Comparison of ENCODE assay signal across 28 cellular contexts in genomic region chr5:66861402-66861801, GRCh38.
DNase-seq lines count a peak whose midpoint lies in the region; ATAC-seq and TF ChIP-seq lines count a peak whose summit lies in the region.
"Had no signal": no experiment of that assay in that cellular context is flagged by ENCODE, and none has a peak within 500 bp of the region (broad histone marks: within the 10 kb centered on the region; RNA-seq: fewer than 3 reads in every experiment).

No MANE protein-coding gene starts in this region.

- H3K4me3 Mint-ChIP-seq in glutamatergic neuron (ENCODE audit: unreplicated experiment) = no peak overlapping the region
- H3K4me3 Mint-ChIP-seq: activated CD4-positive, alpha-beta T cell treated with anti-CD3 and anti-CD28 coated beads for 36 hours; activated CD8-positive, alpha-beta T cell treated with anti-CD3 and anti-CD28 coated beads for 36 hours; immature natural killer cell; naive B cell had no signal

- H3K4me3 ChIP-seq in DND-41 (ENCODE audit: low read depth in 1 of 2, low read length in 2 of 2) = no peak overlapping the region
- no peak overlapping the region for H3K4me3 ChIP-seq in Karpas-422 (ENCODE audit: low read length)
- H3K4me3 ChIP-seq: BLaER1 treated with 17β-estradiol and CSF1 and Interleukin-3, amounts not matched to agents 10 nM and 100 nM; left lung; psoas muscle; tibial nerve had no signal

- ATAC-seq in DND-41 (ENCODE audit: insufficient read depth, low read depth) (no peak), SK-N-SH treated with all-trans-retinoic acid at 6 μM for 48 hours (0 out of 3 replicates have a peak, but pooled peaks have one; percentile 26), left colon (peak; percentile 53), HG03135 (IDR thresholded peaks at IDR 0.05; ENCODE audit: unreplicated experiment) (no peak)
- ATAC-seq: activated CD4-positive, alpha-beta T cell treated with anti-CD3 and anti-CD28 coated beads for 36 hours; activated CD8-positive, alpha-beta T cell treated with anti-CD3 and anti-CD28 coated beads for 36 hours; left lung; PC-3; psoas muscle had no signal

- H3K4me1 Mint-ChIP-seq in glutamatergic neuron (ENCODE audit: low read depth, unreplicated experiment) = peaks cover 2% of the 10 kb centered on the region
- H3K4me1 Mint-ChIP-seq: immature natural killer cell, naive B cell had no signal

- H3K9ac ChIP-seq in DND-41 (ENCODE audit: low read depth, low read length) (no peak overlapping the region), Karpas-422 (ENCODE audit: low read length) (no peak overlapping the region)
- H3K9ac ChIP-seq: BLaER1 treated with 17β-estradiol and CSF1 and Interleukin-3, amounts not matched to agents 10 nM and 100 nM; KMS-11 had no signal

- no peaks in the 10 kb centered on the region for H3K36me3 Mint-ChIP-seq in glutamatergic neuron (ENCODE audit: unreplicated experiment)
- H3K36me3 Mint-ChIP-seq: brain, immature natural killer cell, naive B cell had no signal

- no peak overlapping the region for H3K4me2 ChIP-seq in DND-41 (ENCODE audit: insufficient read depth, low read length)
- no peak overlapping the region for H3K4me2 ChIP-seq in Karpas-422 (ENCODE audit: low read depth, low read length, poor library complexity, severe bottlenecking)
- H3K4me2 ChIP-seq: KMS-11 had no signal

- H2AFZ ChIP-seq in DND-41 (ENCODE audit: low read depth, low read length) (no peak overlapping the region), Karpas-422 (ENCODE audit: low read length) (no peak overlapping the region)

- H3K27me3 ChIP-seq in DND-41 (ENCODE audit: insufficient read depth, low read length, poor library complexity) = no peaks in the 10 kb centered on the region
- no peaks in the 10 kb centered on the region for H3K27me3 ChIP-seq in Karpas-422 (ENCODE audit: low read length)
- H3K27me3 ChIP-seq: BLaER1 treated with 17β-estradiol and CSF1 and Interleukin-3, amounts not matched to agents 10 nM and 100 nM; left lung had no signal

- H3K79me2 ChIP-seq in DND-41 (ENCODE audit: insufficient read depth, low read length) = no peaks in the 10 kb centered on the region
- H3K79me2 ChIP-seq in Karpas-422 (ENCODE audit: low read length) = no peaks in the 10 kb centered on the region

- no peaks in the 10 kb centered on the region; the same call in 1 of the 2 replicates for H4K20me1 ChIP-seq in DND-41 (ENCODE audit: insufficient read depth, low read length)
- no peaks in the 10 kb centered on the region for H4K20me1 ChIP-seq in Karpas-422 (ENCODE audit: insufficient read depth, low read depth, low read length)
- H4K20me1 ChIP-seq: BLaER1 treated with 17β-estradiol and CSF1 and Interleukin-3, amounts not matched to agents 10 nM and 100 nM had no signal

- H3K36me3 ChIP-seq in DND-41 (ENCODE audit: insufficient read depth, low read length) = no peaks in the 10 kb centered on the region
- H3K36me3 ChIP-seq in Karpas-422 (ENCODE audit: insufficient read depth, low read length) = no peaks in the 10 kb centered on the region
- H3K36me3 ChIP-seq: BLaER1 treated with 17β-estradiol and CSF1 and Interleukin-3, amounts not matched to agents 10 nM and 100 nM; left lung; neutrophil; tibial nerve had no signal

- H3K4me1 ChIP-seq in DND-41 (ENCODE audit: insufficient read depth, low read length) (no peaks in the 10 kb centered on the region; the same call in 1 of the 2 replicates), Karpas-422 (ENCODE audit: low read length) (peaks cover 10% of the 10 kb centered on the region)
- H3K4me1 ChIP-seq: psoas muscle had no signal

- H3K27ac ChIP-seq in DND-41 (ENCODE audit: low read length) (no peak overlapping the region), Karpas-422 (ENCODE audit: low read length) (no peak overlapping the region)
- H3K27ac ChIP-seq: BLaER1 treated with 17β-estradiol and CSF1 and Interleukin-3, amounts not matched to agents 10 nM and 100 nM; KMS-11; left lung; neutrophil; psoas muscle; tibial nerve had no signal

- TF ChIP-seq CTCF in DND-41 (IDR thresholded peaks at IDR 0.05; ENCODE audit: borderline replicate concordance, extremely low read depth, low read length, poor library complexity, severe bottlenecking) (peak; percentile 6), glutamatergic neuron (IDR thresholded peaks at IDR 0.05; ENCODE audit: partially characterized antibody, unreplicated experiment) (no peak)

- peaks cover 3% of the 10 kb centered on the region for H3K27me3 Mint-ChIP-seq in glutamatergic neuron (ENCODE audit: unreplicated experiment)

- H3K9me2 ChIP-seq in Karpas-422 (replicated peaks; ENCODE audit: insufficient read depth, low read length) = no peaks in the 10 kb centered on the region

- no peaks in the 10 kb centered on the region for H3K9me3 Mint-ChIP-seq in glutamatergic neuron (ENCODE audit: unreplicated experiment)
- H3K9me3 Mint-ChIP-seq: activated CD8-positive, alpha-beta T cell treated with anti-CD3 and anti-CD28 coated beads for 36 hours; activated T-helper 2 cell treated with anti-CD3 and anti-CD28 coated beads, Interferon-gamma antibody, Interleukin-2, Interleukin-4, amounts not matched to agents 10 μg/mL and 5 μg/mL and 100 μg/mL, durations not matched to agents 14 hours and 24 hours and 36 hours; immature natural killer cell had no signal

- H3K9me3 ChIP-seq in DND-41 (ENCODE audit: insufficient read depth, low read length, severe bottlenecking) = no peaks in the 10 kb centered on the region
- H3K9me3 ChIP-seq in Karpas-422 (ENCODE audit: low read length) = no peaks in the 10 kb centered on the region
- H3K9me3 ChIP-seq: BLaER1 treated with 17β-estradiol and CSF1 and Interleukin-3, amounts not matched to agents 10 nM and 100 nM; left lung; neutrophil; psoas muscle; tibial nerve had no signal

- H3K27ac Mint-ChIP-seq in glutamatergic neuron (ENCODE audit: unreplicated experiment) = no peak overlapping the region
- H3K27ac Mint-ChIP-seq: activated CD4-positive, alpha-beta T cell treated with anti-CD3 and anti-CD28 coated beads for 36 hours; activated CD8-positive, alpha-beta T cell treated with anti-CD3 and anti-CD28 coated beads for 36 hours; activated T-helper 2 cell treated with anti-CD3 and anti-CD28 coated beads, Interferon-gamma antibody, Interleukin-2, Interleukin-4, amounts not matched to agents 10 μg/mL and 5 μg/mL and 100 μg/mL, durations not matched to agents 14 hours and 24 hours and 36 hours; immature natural killer cell; naive B cell had no signal

- intact Hi-C loops in left colon (cut with DNase I, micrococcal nuclease) = loop anchor here in 1 of 2 donors (10.0 kb wide), 1 partner anchor 47 kb away; no protein-coding TSS in a partner anchor

- DNase-seq in DND-41 = no peak
- peak; percentile 62 for DNase-seq in Karpas-422
- no peak for DNase-seq in left colon
- DNase-seq in activated T-cell treated with anti-CD3 and anti-CD28 coated beads, Interleukin-2, amount 50 U/mL, for 1 hour = no peak
- DNase-seq in glutamatergic neuron = no peak
- DNase-seq: activated CD4-positive, alpha-beta T cell treated with anti-CD3 and anti-CD28 coated beads for 36 hours; activated CD8-positive, alpha-beta T cell treated with anti-CD3 and anti-CD28 coated beads for 36 hours; activated naive CD4-positive, alpha-beta T cell treated with anti-CD3 and anti-CD28 coated beads, Interleukin-2, amount 50 U/mL, for 16 hours; amniotic stem cell; cerebellar nuclear complex; immature natural killer cell; left lung; naive B cell; NCI-H446; PC-3; psoas muscle; Right ventricle myocardium superior; stimulated activated CD4-positive, alpha-beta T cell treated with anti-CD3 and anti-CD28 coated beads, Interleukin-4, amount 100 ng/mL, for 24 hours; SW 1271; T-helper 9 cell had no signal

TF ChIP-seq in SK-N-SH treated with all-trans-retinoic acid at 6 μM for 48 hours, 23 proteins besides CTCF, POLR2A, EP300 and RAD21:
- TF ChIP-seq CSDC2 (CRISPR knock-in tag; IDR thresholded peaks at IDR 0.05) (no peak), RARB (CRISPR knock-in tag; IDR thresholded peaks at IDR 0.05) (no peak), TOX (CRISPR knock-in tag; IDR thresholded peaks at IDR 0.05; ENCODE audit: borderline replicate concordance) (no peak), ZFP3 (CRISPR knock-in tag; IDR thresholded peaks at IDR 0.05) (no peak), GLIS3 (CRISPR knock-in tag; IDR thresholded peaks at IDR 0.05) (no peak), ESRRG (CRISPR knock-in tag; IDR thresholded peaks at IDR 0.05) (no peak), POU6F1 (CRISPR knock-in tag; IDR thresholded peaks at IDR 0.05; ENCODE audit: borderline replicate concordance, low read depth) (no peak), BACH2 (CRISPR knock-in tag; IDR thresholded peaks at IDR 0.05; ENCODE audit: borderline replicate concordance) (no peak), ZNF565 (CRISPR knock-in tag; conservative IDR thresholded peaks at IDR 0.05; ENCODE audit: low read depth) (no peak)

Comparison
In these comparisons a context has a peak if more than half of its experiments do, and no peak if none do; other contexts are left out.
1. ATAC-seq: peak in SK-N-SH treated with all-trans-retinoic acid at 6 μM for 48 hours (single experiment) and left colon (single experiment); none in DND-41 (single experiment) and HG03135 (single experiment).